1 cellular context compared by ENCODE assay signal in the genomic region with DNA sequence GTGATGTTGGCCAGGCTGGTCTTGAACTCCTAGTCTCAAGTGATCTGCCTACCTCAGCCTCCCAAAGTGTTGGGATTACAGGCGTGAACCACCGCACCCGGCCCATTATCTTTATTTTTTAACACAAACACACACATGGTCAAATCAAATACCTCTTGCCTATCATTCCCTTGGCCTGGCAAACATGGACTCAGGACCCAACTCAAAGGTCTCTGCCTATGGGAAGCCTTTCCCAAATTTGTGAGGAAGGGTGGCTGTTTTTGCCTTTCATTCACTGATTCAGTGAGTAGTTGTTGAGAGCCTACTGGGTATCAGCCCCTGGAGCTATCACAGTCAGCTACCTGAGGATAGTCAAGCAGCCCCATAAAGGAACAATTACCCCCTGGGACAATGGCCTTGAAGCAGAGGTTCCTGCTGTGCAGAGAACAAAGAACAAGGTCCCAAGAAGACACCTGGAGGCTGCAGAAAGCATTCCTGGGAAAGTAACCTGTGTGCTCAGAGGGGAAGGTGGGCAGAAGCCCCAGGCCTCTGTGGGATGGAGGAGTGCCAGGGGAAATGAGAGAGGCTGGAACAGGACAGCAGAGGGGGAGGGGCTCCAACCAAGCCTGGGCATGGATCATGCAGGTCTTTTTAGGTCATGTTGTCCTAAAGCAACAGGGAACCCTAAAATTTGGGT.
TF ChIP-seq lines count a peak whose summit lies in the region.

No MANE protein-coding gene starts in this region.

TF ChIP-seq in HepG2, 621 proteins besides CTCF, POLR2A, EP300 and RAD21 (continued from another document):
- TF ChIP-seq ARID3A (IDR thresholded peaks at IDR 0.05; ENCODE audit: low read depth, low read length) (no peak), ATAD3A (CRISPR knock-in tag; IDR thresholded peaks at IDR 0.05) (no peak), NRL (CRISPR knock-in tag; IDR thresholded peaks at IDR 0.05; ENCODE audit: borderline replicate concordance) (no peak), TAF1 (CRISPR knock-in tag; IDR thresholded peaks at IDR 0.05) (no peak), NFYB (CRISPR knock-in tag; IDR thresholded peaks at IDR 0.05) (no peak), TEAD3 (CRISPR knock-in tag; optimal IDR thresholded peaks at IDR 0.05; ENCODE audit: borderline replicate concordance) (peak; percentile 1), ZHX1 (CRISPR knock-in tag; IDR thresholded peaks at IDR 0.05; ENCODE audit: low read depth) (no peak), BHLHE40 (IDR thresholded peaks at IDR 0.05; ENCODE audit: low read length) (no peak), NR2C2 (CRISPR knock-in tag; IDR thresholded peaks at IDR 0.05; ENCODE audit: borderline replicate concordance) (no peak), NFIB (CRISPR knock-in tag; IDR thresholded peaks at IDR 0.05; ENCODE audit: borderline replicate concordance) (no peak), ISX (CRISPR knock-in tag; conservative IDR thresholded peaks at IDR 0.05) (no peak), HOMEZ (CRISPR knock-in tag; IDR thresholded peaks at IDR 0.05; ENCODE audit: low read depth) (no peak), PAXIP1 (CRISPR knock-in tag; conservative IDR thresholded peaks at IDR 0.05) (peak; percentile 48; the same call in 1 of the 2 replicates), MBNL3 (CRISPR knock-in tag; conservative IDR thresholded peaks at IDR 0.05) (no peak), PHB2 (IDR thresholded peaks at IDR 0.05; ENCODE audit: partially characterized antibody) (no peak), FIP1L1 (IDR thresholded peaks at IDR 0.05; ENCODE audit: borderline replicate concordance, insufficient read depth, low read depth, low read length) (no peak), ZNF253 (CRISPR knock-in tag; IDR thresholded peaks at IDR 0.05; ENCODE audit: borderline replicate concordance) (no peak)
- TF ChIP-seq, protein P1, sequence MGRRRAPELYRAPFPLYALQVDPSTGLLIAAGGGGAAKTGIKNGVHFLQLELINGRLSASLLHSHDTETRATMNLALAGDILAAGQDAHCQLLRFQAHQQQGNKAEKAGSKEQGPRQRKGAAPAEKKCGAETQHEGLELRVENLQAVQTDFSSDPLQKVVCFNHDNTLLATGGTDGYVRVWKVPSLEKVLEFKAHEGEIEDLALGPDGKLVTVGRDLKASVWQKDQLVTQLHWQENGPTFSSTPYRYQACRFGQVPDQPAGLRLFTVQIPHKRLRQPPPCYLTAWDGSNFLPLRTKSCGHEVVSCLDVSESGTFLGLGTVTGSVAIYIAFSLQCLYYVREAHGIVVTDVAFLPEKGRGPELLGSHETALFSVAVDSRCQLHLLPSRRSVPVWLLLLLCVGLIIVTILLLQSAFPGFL (CRISPR knock-in tag; IDR thresholded peaks at IDR 0.05): no peak
- TF ChIP-seq, protein P2, sequence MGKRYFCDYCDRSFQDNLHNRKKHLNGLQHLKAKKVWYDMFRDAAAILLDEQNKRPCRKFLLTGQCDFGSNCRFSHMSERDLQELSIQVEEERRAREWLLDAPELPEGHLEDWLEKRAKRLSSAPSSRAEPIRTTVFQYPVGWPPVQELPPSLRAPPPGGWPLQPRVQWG (CRISPR knock-in tag; IDR thresholded peaks at IDR 0.05; ENCODE audit: borderline replicate concordance, low read depth): no peak
